ENCODE assay signal across 22 cellular contexts in the genomic region with DNA sequence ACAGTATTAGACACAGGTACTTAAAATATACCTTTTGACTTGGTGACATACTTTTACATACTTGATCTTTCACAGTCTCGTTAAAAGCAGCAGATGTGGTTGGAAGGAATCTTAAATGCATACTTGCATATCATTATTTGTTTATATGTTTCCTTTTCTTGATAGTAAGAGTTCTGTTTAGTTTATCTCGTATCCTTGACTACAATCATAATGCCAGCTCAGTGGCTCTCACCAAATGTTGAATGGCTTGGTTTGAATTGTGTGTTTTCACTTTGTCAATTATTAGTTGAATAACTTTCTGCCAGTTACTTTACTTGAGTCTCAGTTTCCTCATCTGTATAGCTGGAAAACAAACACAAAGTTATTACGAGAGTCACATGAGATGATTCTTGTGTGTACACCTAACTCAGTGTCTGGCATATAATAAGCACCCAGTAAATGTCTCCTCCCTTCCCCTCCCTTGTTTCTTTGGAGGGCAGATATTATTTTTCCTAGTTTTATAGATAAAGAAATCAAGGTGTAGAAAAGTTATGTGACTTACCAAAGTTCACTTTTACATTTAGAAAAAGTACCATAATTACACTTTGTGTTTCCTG.
"Had no signal": no experiment of that assay in that cellular context is flagged by ENCODE, and none has a peak within 500 bp of the region (broad histone marks: within the 10 kb centered on the region; RNA-seq: fewer than 3 reads in every experiment).

No MANE protein-coding gene starts in this region.

- ATAC-seq: activated CD8-positive, alpha-beta T cell treated with anti-CD3 and anti-CD28 coated beads for 36 hours; activated T-cell treated with anti-CD3 and anti-CD28 coated beads, Interleukin-2, amount 50 U/mL, for 72 hours; effector memory CD8-positive, alpha-beta T cell; lower lobe of right lung; naive thymus-derived CD8-positive, alpha-beta T cell; right cardiac atrium; upper lobe of right lung had no signal

- DNase-seq: activated CD4-positive, alpha-beta T cell treated with anti-CD3 and anti-CD28 coated beads for 4 hours; activated CD8-positive, alpha-beta memory T cell treated with anti-CD3 and anti-CD28 coated beads, Interleukin-2, amount 50 U/mL, for 4 hours; activated CD8-positive, alpha-beta T cell treated with anti-CD3 and anti-CD28 coated beads for 36 hours; activated gamma-delta T cell treated with Interleukin-2 at 50 U/mL for 16 hours; activated naive CD8-positive, alpha-beta T cell treated with anti-CD3 and anti-CD28 coated beads, Interleukin-2, amount 10 ng/mL, durations not matched to agents 7 days and 5 days; activated T-cell treated with anti-CD3 and anti-CD28 coated beads, Interleukin-2, amount 50 U/mL, for 72 hours; aorta; effector memory CD8-positive, alpha-beta T cell; hippocampal formation; lower lobe of right lung; naive thymus-derived CD8-positive, alpha-beta T cell; posterior cingulate gyrus; right cardiac atrium; stimulated activated CD4-positive, alpha-beta T cell treated with anti-CD3 and anti-CD28 coated beads, Interleukin-1b, Interleukin-23, amount 100 ng/mL, for 48 hours; stimulated activated naive CD4-positive, alpha-beta T cell; substantia nigra; T-helper 1 cell; upper lobe of right lung had no signal

- H3K27ac Mint-ChIP-seq: activated CD8-positive, alpha-beta T cell treated with anti-CD3 and anti-CD28 coated beads for 36 hours; activated naive CD8-positive, alpha-beta T cell treated with anti-CD3 and anti-CD28 coated beads, Interleukin-2, amount 10 ng/mL, durations not matched to agents 7 days and 5 days; activated T-cell treated with anti-CD3 and anti-CD28 coated beads, Interleukin-2, amount 50 U/mL, for 72 hours; effector memory CD8-positive, alpha-beta T cell; naive thymus-derived CD8-positive, alpha-beta T cell had no signal

- H3K9me3 ChIP-seq: lower lobe of right lung, neutrophil, upper lobe of right lung had no signal

- H3K4me3 Mint-ChIP-seq: activated CD8-positive, alpha-beta T cell treated with anti-CD3 and anti-CD28 coated beads for 36 hours; activated naive CD8-positive, alpha-beta T cell treated with anti-CD3 and anti-CD28 coated beads, Interleukin-2, amount 10 ng/mL, durations not matched to agents 7 days and 5 days; activated T-cell treated with anti-CD3 and anti-CD28 coated beads, Interleukin-2, amount 50 U/mL, for 72 hours; effector memory CD8-positive, alpha-beta T cell; naive thymus-derived CD8-positive, alpha-beta T cell had no signal

- H3K4me3 ChIP-seq: cardiac muscle cell, lower lobe of right lung, upper lobe of right lung had no signal

- H3K9me3 Mint-ChIP-seq: activated T-cell treated with anti-CD3 and anti-CD28 coated beads, Interleukin-2, amount 50 U/mL, for 72 hours; effector memory CD8-positive, alpha-beta T cell had no signal

- H3K4me1 Mint-ChIP-seq: naive thymus-derived CD8-positive, alpha-beta T cell had no signal

- H3K27me3 ChIP-seq: cardiac muscle cell, neutrophil, upper lobe of right lung had no signal

- H3K4me1 ChIP-seq: lower lobe of right lung, upper lobe of right lung had no signal

- H3K36me3 ChIP-seq: cardiac muscle cell, lower lobe of right lung, neutrophil, upper lobe of right lung had no signal

- H3K27ac ChIP-seq: cardiac muscle cell, epithelial cell of prostate, lower lobe of right lung, neutrophil, upper lobe of right lung, VCaP had no signal

- H3K27me3 Mint-ChIP-seq: activated CD8-positive, alpha-beta T cell treated with anti-CD3 and anti-CD28 coated beads for 36 hours; activated naive CD8-positive, alpha-beta T cell treated with anti-CD3 and anti-CD28 coated beads, Interleukin-2, amount 10 ng/mL, durations not matched to agents 7 days and 5 days; effector memory CD8-positive, alpha-beta T cell; naive thymus-derived CD8-positive, alpha-beta T cell had no signal
